ENCODE assay signal across 5 cellular contexts in genomic region chr17:79772726-79773125, GRCh38. TPM values are rescaled to one million over a fixed set of nuclear protein-coding genes. Genes with fewer than 3 reads are reported as not detected.
"Had no signal": no experiment of that assay in that cellular context is flagged by ENCODE, and none has a peak within 500 bp of the region (broad histone marks: within the 10 kb centered on the region; RNA-seq: fewer than 3 reads in every experiment).

No MANE protein-coding gene starts in this region.

RNA-seq across cellular contexts. Expression of gene ENPP7, which starts 42.0 kb away (rescaled TPM):
- total RNA-seq: GM23338, H1, H9, HT-29, IMR-90 had no signal
- polyA plus RNA-seq: GM23338, H1, IMR-90 had no signal
